ENCODE assay signal across 8 cellular contexts in the genomic region with DNA sequence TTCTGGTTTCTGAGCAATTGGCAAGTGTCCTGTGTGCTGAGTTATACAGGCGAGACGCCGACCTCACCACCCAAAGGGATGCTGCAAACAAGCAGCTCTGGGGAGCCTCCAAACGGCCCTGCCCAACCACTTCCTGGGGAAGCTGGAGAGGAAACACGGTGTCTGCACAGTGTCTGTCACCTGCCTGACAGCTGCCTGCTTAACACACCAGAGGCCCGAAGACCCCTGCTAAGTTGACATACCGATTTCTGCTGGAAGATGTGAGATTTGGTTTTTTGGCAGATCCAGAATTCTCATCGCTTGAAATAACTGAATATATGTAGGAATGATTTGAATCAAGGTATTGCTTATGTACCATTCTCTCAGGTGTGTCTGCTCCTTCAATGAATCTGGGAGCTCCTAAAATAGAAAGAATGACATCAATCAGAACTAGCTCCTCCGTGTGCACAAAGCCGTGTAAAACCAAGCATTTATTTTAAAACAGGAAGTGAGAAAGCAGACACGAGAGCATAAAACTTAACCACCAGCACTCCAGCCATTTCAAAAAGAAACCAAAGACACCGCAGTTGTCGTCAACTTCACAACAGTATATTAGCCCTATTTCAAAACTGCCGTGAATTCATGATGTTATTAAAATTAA. TPM values are rescaled to one million over a fixed set of nuclear protein-coding genes. Genes with fewer than 3 reads are reported as not detected.
A peak's percentile ranks its signal among the peaks of the same experiment; 100 is the strongest.
DNase-seq lines count a peak whose midpoint lies in the region; ATAC-seq, FAIRE-seq and TF ChIP-seq lines count a peak whose summit lies in the region.

No MANE protein-coding gene starts in this region.

- DNase-seq in RCC 7860 (ENCODE audit: low spot score) = peak; percentile 26
- peak; percentile 58 for DNase-seq in activated T-helper 9 cell treated with anti-CD3 and anti-CD28 coated beads, Interleukin-2, amount 50 U/mL, for 16 hours (ENCODE audit: low read depth)
- no peak for DNase-seq in hepatocyte (ENCODE audit: low spot score)
- peak; percentile 63 for DNase-seq in stimulated activated CD8-positive, alpha-beta memory T cell treated with anti-CD3 and anti-CD28 coated beads, Interleukin-12 subunit alpha, Interleukin-12 subunit beta, amount 100 ng/mL, for 4 hours (ENCODE audit: low read depth)
- no peak for DNase-seq in NCI-H187 treated with DMSO at 0.1 percent for 48 hours (lab: John Stamatoyannopoulos, UW)
- no peak for DNase-seq in DMS79 (lab: John Stamatoyannopoulos, UW)

- WGBS in hepatocyte (ENCODE audit: low lambda C conversion rate, missing lambda C conversion rate) = 43% methylated on average over 14 of the region's 14 CpGs

- H3K4me2 ChIP-seq in hepatocyte = peak overlapping the region; percentile 14

- no peaks in the 10 kb centered on the region for H3K36me3 ChIP-seq in hepatocyte (replicated peaks; ENCODE audit: insufficient read depth, low read depth)

- FAIRE-seq in RCC 7860 (lab: Jason Lieb, UNC) = no peak

- H3K9me2 ChIP-seq in hepatocyte (replicated peaks; ENCODE audit: insufficient read depth) = no peaks in the 10 kb centered on the region

- no peaks in the 10 kb centered on the region for H3K79me2 ChIP-seq in hepatocyte

- H3K27ac ChIP-seq in hepatocyte = no peak overlapping the region

- no peak overlapping the region for H3K4me3 ChIP-seq in hepatocyte

- no peaks in the 10 kb centered on the region for H3K4me1 ChIP-seq in hepatocyte (ENCODE audit: insufficient read depth)

- no peak for TF ChIP-seq CTCF in hepatocyte (IDR thresholded peaks at IDR 0.05; ENCODE audit: poor library complexity)

- no peaks in the 10 kb centered on the region for H4K20me1 ChIP-seq in hepatocyte (ENCODE audit: insufficient read depth, poor library complexity, severe bottlenecking)

- H3K9me3 ChIP-seq in hepatocyte (ENCODE audit: low read depth) = no peaks in the 10 kb centered on the region

- ATAC-seq in GM18861 (IDR thresholded peaks at IDR 0.05; ENCODE audit: unreplicated experiment) = peak; percentile 55
- ATAC-seq in HG02943 (IDR thresholded peaks at IDR 0.05; ENCODE audit: low read depth, unreplicated experiment) = peak; percentile 74

- no peaks in the 10 kb centered on the region for H3K27me3 ChIP-seq in hepatocyte

- H2AFZ ChIP-seq in hepatocyte = no peak overlapping the region

RNA-seq across cellular contexts. Expression of gene LRRC2, which starts 27.2 kb away (rescaled TPM):
- 0.28 and 0.60 TPM in 2 replicates for total RNA-seq in hepatocyte
- 2.0 and 4.4 TPM in 2 replicates for polyA plus RNA-seq in hepatocyte

RNA-seq across cellular contexts. Expression of gene RTP3, which starts 41.1 kb away (rescaled TPM):
- total RNA-seq in hepatocyte = 0.64 and 2.0 TPM in 2 replicates
- 0.57 and 1.8 TPM in 2 replicates for polyA plus RNA-seq in hepatocyte

Comparison
In these comparisons a context has a peak if more than half of its experiments do, and no peak if none do; other contexts are left out.
1. DNase-seq: peak in RCC 7860 (single experiment), activated T-helper 9 cell treated with anti-CD3 and anti-CD28 coated beads, Interleukin-2, amount 50 U/mL, for 16 hours (single experiment) and stimulated activated CD8-positive, alpha-beta memory T cell treated with anti-CD3 and anti-CD28 coated beads, Interleukin-12 subunit alpha, Interleukin-12 subunit beta, amount 100 ng/mL, for 4 hours (single experiment); none in hepatocyte (single experiment), NCI-H187 treated with DMSO at 0.1 percent for 48 hours (single experiment) and DMS79 (single experiment).